In the genomic region with DNA sequence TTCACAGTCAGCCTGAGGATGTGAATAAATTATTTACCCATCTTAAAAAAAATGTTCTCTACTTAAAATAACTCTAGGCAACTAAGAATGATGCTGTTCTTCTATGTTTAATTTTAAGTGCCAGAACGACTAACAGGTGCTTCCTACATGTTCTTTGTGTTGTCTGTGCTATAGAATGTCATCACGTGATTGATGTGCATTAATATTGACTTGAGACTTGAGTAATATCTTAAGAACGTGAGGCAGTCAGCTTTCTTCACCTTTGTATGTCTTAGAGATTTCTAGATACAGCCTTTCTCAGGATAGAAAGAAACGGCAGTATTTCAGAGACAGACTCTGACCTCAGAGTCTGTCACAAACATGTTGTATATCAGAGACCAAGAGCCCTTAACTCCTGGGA, we compare ENCODE assay signal across 16 cellular contexts.
DNase-seq lines count a peak whose midpoint lies in the region; ATAC-seq and TF ChIP-seq lines count a peak whose summit lies in the region.
"Had no signal": no experiment of that assay in that cellular context is flagged by ENCODE, and none has a peak within 500 bp of the region (broad histone marks: within the 10 kb centered on the region; RNA-seq: fewer than 3 reads in every experiment).

No MANE protein-coding gene starts in this region.

- H2AFZ ChIP-seq in neural cell (ENCODE audit: low read depth, low read length), result no peak overlapping the region

- H3K4me3 ChIP-seq in neural cell (ENCODE audit: low read length), result no peak overlapping the region
- no peak overlapping the region for H3K4me3 ChIP-seq in HAP-1
- H3K4me3 ChIP-seq: SJSA1 had no signal

- H3K27me3 ChIP-seq in neural cell (ENCODE audit: insufficient read depth, low read depth, low read length) (no peaks in the 10 kb centered on the region), HAP-1 (ENCODE audit: low read depth) (peaks cover 28% of the 10 kb centered on the region)

- H3K4me1 ChIP-seq in HAP-1, result peaks cover 10% of the 10 kb centered on the region; the same call in 1 of the 2 replicates
- H3K4me1 ChIP-seq: Caco-2, SJSA1 had no signal

- no peak overlapping the region for H3K9ac ChIP-seq in neural cell (ENCODE audit: low read length)

- peak; percentile 25 for ATAC-seq in GM18861 (IDR thresholded peaks at IDR 0.05; ENCODE audit: unreplicated experiment)
- peak; percentile 46 for ATAC-seq in GM21723 (IDR thresholded peaks at IDR 0.05; ENCODE audit: unreplicated experiment)
- peak; percentile 55 for ATAC-seq in HG03354 (IDR thresholded peaks at IDR 0.05; ENCODE audit: poor library complexity, severe bottlenecking, unreplicated experiment)
- ATAC-seq: PC-3 had no signal

- H3F3A ChIP-seq in neural cell (ENCODE audit: insufficient read depth, low read length, poor library complexity, severe bottlenecking), result no peaks in the 10 kb centered on the region

- no peak for DNase-seq in CD1c-positive myeloid dendritic cell (ENCODE audit: extremely low spot score)
- no peak for DNase-seq in HAP-1 (ENCODE audit: low spot score in 2 of 2)
- DNase-seq in NCI-H446 treated with DMSO at 0.1 percent for 48 hours (lab: John Stamatoyannopoulos, UW), result no peak
- DNase-seq: Caco-2; CD4-positive, CD25-positive, alpha-beta regulatory T cell; DMS153; NCI-H1417; NCI-H2029; NCI-H510A treated with DMSO at 0.1 percent for 48 hours; NCI-H82; PC-3 had no signal

- no peak overlapping the region for H3K4me2 ChIP-seq in neural cell (ENCODE audit: low read length)

- in situ Hi-C loops in HAP-1 (cut with MboI; ENCODE audit: low sequenced_read_pairs), result no loop called here

- peak; percentile 66 for TF ChIP-seq EP300 in neural cell (conservative IDR thresholded peaks at IDR 0.05; ENCODE audit: poor library complexity, severe bottlenecking)

- no peaks in the 10 kb centered on the region for H3K9me2 ChIP-seq in neural cell (ENCODE audit: insufficient read depth, low read length)

- H3K36me3 ChIP-seq in neural cell (ENCODE audit: insufficient read depth, low read length), result no peaks in the 10 kb centered on the region
- no peaks in the 10 kb centered on the region for H3K36me3 ChIP-seq in HAP-1 (replicated peaks)
- H3K36me3 ChIP-seq: SJSA1 had no signal

- H3K79me2 ChIP-seq in neural cell (replicated peaks; ENCODE audit: insufficient read depth, low read length), result no peaks in the 10 kb centered on the region

- H3K9me3 ChIP-seq in neural cell (ENCODE audit: low read length), result no peaks in the 10 kb centered on the region
- no peaks in the 10 kb centered on the region for H3K9me3 ChIP-seq in HAP-1
- H3K9me3 ChIP-seq: Caco-2, SJSA1 had no signal

- H3K27ac ChIP-seq in neural cell (ENCODE audit: low read length), result no peak overlapping the region
- H3K27ac ChIP-seq: SJSA1 had no signal

- H4K20me1 ChIP-seq in neural cell (ENCODE audit: insufficient read depth), result no peaks in the 10 kb centered on the region

- TF ChIP-seq CTCF in neural cell (IDR thresholded peaks at IDR 0.05; ENCODE audit: poor library complexity, severe bottlenecking), result no peak

- no peak for TF ChIP-seq RAD21 in neural cell (conservative IDR thresholded peaks at IDR 0.05)

TF ChIP-seq in neural cell, 6 proteins besides CTCF, POLR2A, EP300 and RAD21:
- TF ChIP-seq SMC3 (conservative IDR thresholded peaks at IDR 0.05; ENCODE audit: poor library complexity), result no peak
- TF ChIP-seq POLR2AphosphoS5 (IDR thresholded peaks at IDR 0.05), result peak; percentile 50
